Comparison of ENCODE assay signal across 9 cellular contexts in genomic region chr6:72559067-72559466, GRCh38.
"Had no signal": no experiment of that assay in that cellular context is flagged by ENCODE, and none has a peak within 500 bp of the region (broad histone marks: within the 10 kb centered on the region; RNA-seq: fewer than 3 reads in every experiment).

No MANE protein-coding gene starts in this region.

- ATAC-seq: esophagus mucosa; stimulated activated memory B cell treated with anti-CD40 and anti-IgM and Interleukin-4, amounts not matched to agents 10 μg/mL and 1 μg/mL and 100 μg/mL, for 72 hours had no signal

- DNase-seq: activated CD4-positive, CD25-positive, alpha-beta regulatory T cell treated with anti-CD3 and anti-CD28 coated beads, Interleukin-2, amount 50 U/mL, for 72 hours; activated naive CD4-positive, alpha-beta T cell treated with Interleukin-2 at 50 U/mL for 16 hours; anterior cingulate cortex; brain microvascular endothelial cell; mammary epithelial cell; stimulated activated CD4-positive, alpha-beta T cell treated with anti-CD3 and anti-CD28 coated beads, Interleukin-2, amount 100 ng/mL, for 48 hours; tibial artery had no signal
